ENCODE assay signal across 8 cellular contexts in genomic region chr6:129708496-129709216, GRCh38. TPM values are rescaled to one million over a fixed set of nuclear protein-coding genes. Genes with fewer than 3 reads are reported as not detected.
A peak's percentile ranks its signal among the peaks of the same experiment; 100 is the strongest.
DNase-seq lines count a peak whose midpoint lies in the region; ATAC-seq and TF ChIP-seq lines count a peak whose summit lies in the region.

No MANE protein-coding gene starts in this region.

- intact Hi-C loops in dendritic cell treated with granulocyte-macrophage colony-stimulating factor and Interleukin-4, amounts not matched to agents 40 ng/mL and 50 ng/mL, for 4 days (cut with micrococcal nuclease) = loop anchor here (5.0 kb wide), 1 partner anchor 66 kb away; no protein-coding TSS in a partner anchor

- no peak for DNase-seq in CD4-positive, CD25-positive, alpha-beta regulatory T cell
- DNase-seq in NCI-H69 (lab: John Stamatoyannopoulos, UW) (peak; percentile 8), osteoblast (ENCODE audit: insufficient read length, low spot score, missing footprints) (no peak), SKM-1 treated with dmso at 0.1 percent for 144 hours (lab: John Stamatoyannopoulos, UW; ENCODE audit: unreplicated experiment) (no peak)

- H3K4me3 ChIP-seq in CD4-positive, CD25-positive, alpha-beta regulatory T cell (ENCODE audit: low read depth, low read length) = peak overlapping the region; percentile 96
- H3K4me3 ChIP-seq in osteoblast (ENCODE audit: insufficient read depth, low read length) = peak overlapping the region; percentile 75

- peak overlapping the region; percentile 64 for H2AFZ ChIP-seq in osteoblast (ENCODE audit: low read length)

- peaks cover 4% of the 10 kb centered on the region for H3K36me3 Mint-ChIP-seq in CD4-positive, CD25-positive, alpha-beta regulatory T cell
- peaks cover 62% of the 10 kb centered on the region for H3K36me3 Mint-ChIP-seq in dendritic cell treated with granulocyte-macrophage colony-stimulating factor and Interleukin-4, amounts not matched to agents 40 ng/mL and 50 ng/mL, for 4 days (ENCODE audit: low read depth)

- H3K4me2 ChIP-seq in osteoblast (ENCODE audit: insufficient read depth, low read length) = peak overlapping the region; percentile 83

- peak overlapping the region in 2 of 3 donors; percentile 35 to 45 for H3K27ac Mint-ChIP-seq in CD4-positive, CD25-positive, alpha-beta regulatory T cell
- H3K27ac Mint-ChIP-seq in dendritic cell treated with granulocyte-macrophage colony-stimulating factor and Interleukin-4, amounts not matched to agents 40 ng/mL and 50 ng/mL, for 4 days = peak overlapping the region; percentile 87

- peak overlapping the region; percentile 91 to 98 (median 94) for H3K4me3 Mint-ChIP-seq in CD4-positive, CD25-positive, alpha-beta regulatory T cell
- peak overlapping the region; percentile 96 for H3K4me3 Mint-ChIP-seq in dendritic cell treated with granulocyte-macrophage colony-stimulating factor and Interleukin-4, amounts not matched to agents 40 ng/mL and 50 ng/mL, for 4 days

- peaks cover 63% of the 10 kb centered on the region for H3K79me2 ChIP-seq in osteoblast (ENCODE audit: insufficient read depth, low read length)

- H3K27me3 ChIP-seq in CD4-positive, CD25-positive, alpha-beta regulatory T cell (ENCODE audit: control insufficient read depth, insufficient read depth, low read length) = no peaks in the 10 kb centered on the region
- no peaks in the 10 kb centered on the region for H3K27me3 ChIP-seq in osteoblast (ENCODE audit: insufficient read depth, low read length)

- no peak overlapping the region for H3K27ac ChIP-seq in CD4-positive, CD25-positive, alpha-beta regulatory T cell (ENCODE audit: insufficient read depth, low read length, poor library complexity, severe bottlenecking)
- peak overlapping the region; percentile 65 for H3K27ac ChIP-seq in osteoblast (ENCODE audit: low read depth, low read length)

- TF ChIP-seq CTCF in osteoblast (IDR thresholded peaks at IDR 0.05; ENCODE audit: extremely low read depth, low read depth, low read length) = no peak

- peaks cover 6% of the 10 kb centered on the region for H3K27me3 Mint-ChIP-seq in CD4-positive, CD25-positive, alpha-beta regulatory T cell
- no peaks in the 10 kb centered on the region for H3K27me3 Mint-ChIP-seq in dendritic cell treated with granulocyte-macrophage colony-stimulating factor and Interleukin-4, amounts not matched to agents 40 ng/mL and 50 ng/mL, for 4 days

- H4K20me1 ChIP-seq in osteoblast (ENCODE audit: insufficient read depth, low read length) = peaks cover 3% of the 10 kb centered on the region

- H3K4me1 ChIP-seq in CD4-positive, CD25-positive, alpha-beta regulatory T cell (ENCODE audit: control insufficient read depth, insufficient read depth, low read length, poor library complexity, severe bottlenecking) = peaks cover 23% of the 10 kb centered on the region
- H3K4me1 ChIP-seq in osteoblast (ENCODE audit: insufficient read depth, low read length) = peaks cover 28% of the 10 kb centered on the region

- H3K36me3 ChIP-seq in CD4-positive, CD25-positive, alpha-beta regulatory T cell (ENCODE audit: control insufficient read depth, insufficient read depth, low read length) = no peaks in the 10 kb centered on the region
- H3K36me3 ChIP-seq in osteoblast (ENCODE audit: insufficient read depth, low read length) = no peaks in the 10 kb centered on the region

- H3K9me3 Mint-ChIP-seq in CD4-positive, CD25-positive, alpha-beta regulatory T cell = peaks cover 0 to 1% (median 0%) of the 10 kb centered on the region in 7 donors
- no peaks in the 10 kb centered on the region for H3K9me3 Mint-ChIP-seq in dendritic cell treated with granulocyte-macrophage colony-stimulating factor and Interleukin-4, amounts not matched to agents 40 ng/mL and 50 ng/mL, for 4 days

- H3K9me3 ChIP-seq in CD4-positive, CD25-positive, alpha-beta regulatory T cell (ENCODE audit: control insufficient read depth in 2 of 2, low read length in 2 of 2) = no peaks in the 10 kb centered on the region
- no peaks in the 10 kb centered on the region for H3K9me3 ChIP-seq in osteoblast (ENCODE audit: low read depth, low read length)

- no peak for ATAC-seq in CD4-positive, CD25-positive, alpha-beta regulatory T cell (ENCODE audit: low read depth in 2 of 2)
- ATAC-seq in GM21381 (IDR thresholded peaks at IDR 0.05; ENCODE audit: unreplicated experiment) (no peak), GM21423 (IDR thresholded peaks at IDR 0.05; ENCODE audit: unreplicated experiment) (no peak), GM21786 (IDR thresholded peaks at IDR 0.05; ENCODE audit: unreplicated experiment) (no peak)

- H3K4me1 Mint-ChIP-seq in CD4-positive, CD25-positive, alpha-beta regulatory T cell = peaks cover 24 to 49% (median 39%) of the 10 kb centered on the region in 4 donors
- peaks cover 49% of the 10 kb centered on the region for H3K4me1 Mint-ChIP-seq in dendritic cell treated with granulocyte-macrophage colony-stimulating factor and Interleukin-4, amounts not matched to agents 40 ng/mL and 50 ng/mL, for 4 days (ENCODE audit: low read depth)

RNA-seq across cellular contexts. Expression of gene ARHGAP18, which starts 1.3 kb away (rescaled TPM):
- 5.2 TPM for total RNA-seq in CD4-positive, CD25-positive, alpha-beta regulatory T cell
- 1 to 10 TPM; 2.2 to 5.4 (median 3.7) TPM for polyA plus RNA-seq in CD4-positive, CD25-positive, alpha-beta regulatory T cell
- 16.8 and 21.0 TPM in 2 replicates for total RNA-seq in osteoblast
